In the genomic region with DNA sequence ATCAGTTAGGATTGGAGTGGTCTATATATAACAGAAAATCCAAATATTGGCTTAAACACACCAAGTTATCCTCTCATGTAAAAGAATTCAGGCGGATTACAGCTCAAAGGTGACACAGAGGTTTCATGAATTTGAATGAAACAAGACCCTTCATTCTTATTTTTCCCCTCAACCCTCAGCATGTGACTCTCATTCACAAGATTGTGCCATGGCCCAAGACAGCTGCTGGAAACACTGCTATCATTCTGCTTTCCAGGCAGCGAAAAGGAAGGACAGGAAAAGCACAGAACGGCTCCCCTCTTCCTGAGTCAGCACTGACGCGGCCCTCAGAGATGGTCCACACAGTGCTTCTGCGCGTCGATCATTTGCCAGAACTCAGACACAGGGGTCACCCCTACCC, we compare ENCODE assay signal across 20 cellular contexts.
DNase-seq lines count a peak whose midpoint lies in the region; ATAC-seq and TF ChIP-seq lines count a peak whose summit lies in the region.
"Had no signal": no experiment of that assay in that cellular context is flagged by ENCODE, and none has a peak within 500 bp of the region (broad histone marks: within the 10 kb centered on the region; RNA-seq: fewer than 3 reads in every experiment).

No MANE protein-coding gene starts in this region.

- DNase-seq in DMS53 (lab: John Stamatoyannopoulos, UW) = peak; percentile 59
- peak; percentile 12 for DNase-seq in HT1080 (ENCODE audit: low read depth)
- peak; percentile 3 to 35 for DNase-seq in SJCRH30
- no peak for DNase-seq in NCI-H1436 (lab: John Stamatoyannopoulos, UW)
- DNase-seq in activated naive CD4-positive, alpha-beta T cell treated with anti-CD3 and anti-CD28 coated beads, Interleukin-2, amount 50 U/mL, for 16 hours = no peak
- no peak for DNase-seq in inferior parietal cortex (ENCODE audit: extremely low spot score)
- DNase-seq: CD4-positive, alpha-beta T cell; DMS153; HCEC 1CT; KBM-7; NCI-H1417; NCI-H2029 treated with DMSO at 0.1 percent for 48 hours; NCI-H510A; NCI-H748 treated with DMSO at 0.1 percent for 48 hours; NK-92 treated with Interleukin-12 subunit alpha and Interleukin-12 subunit beta, amount 100 ng/mL, for 24 hours; Right ventricle myocardium superior; SK-N-SH had no signal

- H3K36me3 ChIP-seq in SJCRH30 (no peaks in the 10 kb centered on the region), iPS-18a (ENCODE audit: control insufficient read depth, low read depth, low read length) (no peaks in the 10 kb centered on the region), gastroesophageal sphincter (no peaks in the 10 kb centered on the region)

- no peaks in the 10 kb centered on the region for H3K4me1 ChIP-seq in SJCRH30
- H3K4me1 ChIP-seq in iPS-18a (ENCODE audit: control insufficient read depth, low read depth, low read length) = peaks cover 49% of the 10 kb centered on the region
- H3K4me1 ChIP-seq in gastroesophageal sphincter = no peaks in the 10 kb centered on the region

- TF ChIP-seq POLR2A in gastroesophageal sphincter (IDR thresholded peaks at IDR 0.05) = no peak

- H3K9ac ChIP-seq in iPS-18a (ENCODE audit: low read length) = no peak overlapping the region
- H3K9ac ChIP-seq: SK-N-SH had no signal

- WGBS in gastroesophageal sphincter (ENCODE audit: low coverage in 1 of 2), 2 donors = 63 to 68% methylated on average over 2 to 8 of the region's 8 CpGs

- H3K27ac ChIP-seq in SJCRH30 (no peak overlapping the region), iPS-18a (ENCODE audit: low read length) (peak overlapping the region; percentile 6), gastroesophageal sphincter (no peak overlapping the region)
- H3K27ac ChIP-seq: A549 had no signal

- TF ChIP-seq EP300 in gastroesophageal sphincter (IDR thresholded peaks at IDR 0.05) = no peak

- no peak overlapping the region for H3K4me3 ChIP-seq in SJCRH30
- H3K4me3 ChIP-seq in iPS-18a (ENCODE audit: low read length) = no peak overlapping the region
- no peak overlapping the region for H3K4me3 ChIP-seq in gastroesophageal sphincter
- H3K4me3 ChIP-seq: A549 had no signal

- ATAC-seq in gastroesophageal sphincter = no peak
- ATAC-seq: A549 had no signal

- H3K9me3 ChIP-seq in SJCRH30 (replicated peaks) (no peaks in the 10 kb centered on the region), iPS-18a (ENCODE audit: control insufficient read depth, low read depth, low read length) (no peaks in the 10 kb centered on the region), gastroesophageal sphincter (no peaks in the 10 kb centered on the region)
- H3K9me3 ChIP-seq: A549, SK-N-SH had no signal

- H3K27me3 ChIP-seq in SJCRH30 = no peaks in the 10 kb centered on the region
- no peaks in the 10 kb centered on the region for H3K27me3 ChIP-seq in iPS-18a (ENCODE audit: control insufficient read depth, insufficient read depth, low read length)
- H3K27me3 ChIP-seq in gastroesophageal sphincter = no peaks in the 10 kb centered on the region

- no peak for TF ChIP-seq CTCF in gastroesophageal sphincter (IDR thresholded peaks at IDR 0.05)

Comparison
In these comparisons a context has a peak if more than half of its experiments do, and no peak if none do; other contexts are left out.
1. DNase-seq: peak in DMS53 (single experiment), HT1080 (single experiment) and SJCRH30 (2 of 2); none in NCI-H1436 (single experiment), activated naive CD4-positive, alpha-beta T cell treated with anti-CD3 and anti-CD28 coated beads, Interleukin-2, amount 50 U/mL, for 16 hours (single experiment) and inferior parietal cortex (single experiment).